ENCODE assay signal across 1 cellular context in the genomic region with DNA sequence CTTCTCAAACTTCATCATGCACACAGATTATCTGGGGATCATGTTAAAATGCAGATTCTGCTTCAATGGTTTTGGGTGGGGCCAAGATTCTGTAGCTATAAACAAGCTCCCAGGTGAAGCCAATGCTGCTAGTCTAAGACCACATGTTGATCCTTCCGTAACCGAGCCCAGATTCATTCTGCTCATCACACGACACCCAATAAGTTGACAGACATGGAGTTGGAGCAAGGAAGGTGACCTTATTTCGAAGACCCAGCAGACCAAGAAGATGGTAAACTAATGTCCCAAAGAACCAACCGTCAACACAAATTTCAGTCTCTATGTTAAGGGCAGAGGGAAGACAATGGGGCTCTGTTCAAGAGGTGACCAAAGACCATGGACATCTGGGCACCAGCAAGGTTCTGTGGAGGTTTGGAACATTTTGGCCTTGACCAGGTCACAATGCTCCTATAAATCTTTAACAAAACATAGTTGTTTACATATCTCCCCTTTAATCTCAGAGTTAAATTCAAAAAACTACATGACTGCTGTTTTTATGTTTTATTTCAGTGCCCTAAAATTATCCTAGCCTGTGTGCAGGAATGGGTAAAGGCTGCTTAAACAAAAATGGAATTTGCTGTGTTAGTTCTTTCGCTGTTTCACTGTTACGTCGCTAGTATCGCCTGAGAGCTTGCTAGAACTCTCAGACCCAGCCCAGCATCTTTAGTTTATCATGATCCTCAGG.
A peak's percentile ranks its signal among the peaks of the same experiment; 100 is the strongest.
TF ChIP-seq lines count a peak whose summit lies in the region.

No MANE protein-coding gene starts in this region.

TF ChIP-seq in HepG2, 621 proteins besides CTCF, POLR2A, EP300 and RAD21 (continued from another document):
- TF ChIP-seq PRMT3 (CRISPR knock-in tag; IDR thresholded peaks at IDR 0.05; ENCODE audit: borderline replicate concordance, low read depth) (no peak), ZNF614 (CRISPR knock-in tag; IDR thresholded peaks at IDR 0.05; ENCODE audit: borderline replicate concordance) (peak; percentile 76), NPAS2 (CRISPR knock-in tag; IDR thresholded peaks at IDR 0.05; ENCODE audit: borderline replicate concordance) (no peak), GLMP (CRISPR knock-in tag; IDR thresholded peaks at IDR 0.05; ENCODE audit: borderline replicate concordance) (no peak), RCOR2 (CRISPR knock-in tag; IDR thresholded peaks at IDR 0.05) (peak; percentile 72; the same call in 1 of the 2 replicates), SSRP1 (CRISPR knock-in tag; IDR thresholded peaks at IDR 0.05) (0 out of 2 replicates have a peak, but pooled peaks have one; percentile 18), REXO4 (CRISPR knock-in tag; IDR thresholded peaks at IDR 0.05; ENCODE audit: borderline replicate concordance) (no peak), TOE1 (CRISPR knock-in tag; IDR thresholded peaks at IDR 0.05) (peak; percentile 35; the same call in 1 of the 2 replicates), MEF2D (CRISPR knock-in tag; IDR thresholded peaks at IDR 0.05) (peak; percentile 75; the same call in 1 of the 2 replicates), ZNF605 (CRISPR knock-in tag; IDR thresholded peaks at IDR 0.05) (peak; percentile 32; the same call in 1 of the 2 replicates), MXD4 (CRISPR knock-in tag; IDR thresholded peaks at IDR 0.05) (peak; percentile 11; the same call in 1 of the 2 replicates), MAFF (IDR thresholded peaks at IDR 0.05; ENCODE audit: low read depth, low read length) (no peak; the same call in 1 of the 2 replicates), ATF2 (CRISPR knock-in tag; IDR thresholded peaks at IDR 0.05) (peak; percentile 65), KDM1A (CRISPR knock-in tag; IDR thresholded peaks at IDR 0.05) (0 out of 2 replicates have a peak, but pooled peaks have one; percentile 55), ATF5 (CRISPR knock-in tag; IDR thresholded peaks at IDR 0.05; ENCODE audit: low read depth) (no peak)
TF ChIP-seq in HepG2: peak in this region for 220.
